Comparison of ENCODE assay signal across 8 cellular contexts in genomic region chr6:53461041-53461656, GRCh38.
DNase-seq lines count a peak whose midpoint lies in the region; ATAC-seq, FAIRE-seq and TF ChIP-seq lines count a peak whose summit lies in the region.
"Had no signal": no experiment of that assay in that cellular context is flagged by ENCODE, and none has a peak within 500 bp of the region (broad histone marks: within the 10 kb centered on the region; RNA-seq: fewer than 3 reads in every experiment).

No MANE protein-coding gene starts in this region.

- H3K4me3 ChIP-seq in spleen (peak overlapping the region in 1 of 8 donors; percentile 39), left lung (no peak overlapping the region)
- H3K4me3 ChIP-seq: tibial artery had no signal

- FAIRE-seq in GM19239 (lab: Jason Lieb, UNC), result no peak

- no peaks in the 10 kb centered on the region for H3K27me3 ChIP-seq in spleen (replicated peaks in 1 of 7)
- H3K27me3 ChIP-seq in left lung, result no peaks in the 10 kb centered on the region
- H3K27me3 ChIP-seq: tibial artery had no signal

- DNase-seq in NCI-H2081 treated with DMSO at 0.1 percent for 48 hours (lab: John Stamatoyannopoulos, UW), result peak; percentile 29
- no peak for DNase-seq in spleen
- DNase-seq in GM19239 (ENCODE audit: insufficient read length, low spot score), result no peak
- DNase-seq in dermis blood vessel endothelial cell, result no peak
- DNase-seq in left lung, result no peak
- DNase-seq: tibial artery had no signal

- peaks cover 0 to under 1% (median 0%) of the 10 kb centered on the region in 8 donors for H3K9me3 ChIP-seq in spleen
- peaks cover 0 to 1% of the 10 kb centered on the region in 2 donors for H3K9me3 ChIP-seq in left lung
- H3K9me3 ChIP-seq: tibial artery had no signal

- H3K27ac ChIP-seq in spleen (peak overlapping the region; percentile 57 to 89 (median 76)), left lung (peak overlapping the region in 1 of 2 donors; percentile 82)
- H3K27ac ChIP-seq: tibial artery had no signal

- no peak for TF ChIP-seq POLR2A in spleen (IDR thresholded peaks at IDR 0.05)

- no peaks in the 10 kb centered on the region for H3K36me3 ChIP-seq in spleen
- H3K36me3 ChIP-seq in left lung, result no peaks in the 10 kb centered on the region
- H3K36me3 ChIP-seq: tibial artery had no signal

- WGBS in spleen, 5 donors, result 53 to 76% (median 58%) methylated on average over 1 of the region's 1 CpG

- ATAC-seq in GM19035 (IDR thresholded peaks at IDR 0.05; ENCODE audit: unreplicated experiment) (peak; percentile 61), HG02759 (IDR thresholded peaks at IDR 0.05; ENCODE audit: unreplicated experiment) (peak; percentile 70), left lung (no peak)

- peaks cover 0 to 83% (median 51%) of the 10 kb centered on the region in 6 donors for H3K4me1 ChIP-seq in spleen
- peaks cover 0 to 48% of the 10 kb centered on the region in 2 donors for H3K4me1 ChIP-seq in left lung

- intact Hi-C loops in spleen (cut with DNase I; ENCODE audit: low total_unique reads), result no loop called here
- intact Hi-C loops in left lung (cut with DNase I), result no loop called here

- TF ChIP-seq CTCF in spleen (IDR thresholded peaks at IDR 0.05 in 8 of 11, conservative IDR thresholded peaks at IDR 0.05 in 3 of 11) (no peak), left lung (IDR thresholded peaks at IDR 0.05) (no peak)
